ENCODE assay signal across 1 cellular context in the genomic region with DNA sequence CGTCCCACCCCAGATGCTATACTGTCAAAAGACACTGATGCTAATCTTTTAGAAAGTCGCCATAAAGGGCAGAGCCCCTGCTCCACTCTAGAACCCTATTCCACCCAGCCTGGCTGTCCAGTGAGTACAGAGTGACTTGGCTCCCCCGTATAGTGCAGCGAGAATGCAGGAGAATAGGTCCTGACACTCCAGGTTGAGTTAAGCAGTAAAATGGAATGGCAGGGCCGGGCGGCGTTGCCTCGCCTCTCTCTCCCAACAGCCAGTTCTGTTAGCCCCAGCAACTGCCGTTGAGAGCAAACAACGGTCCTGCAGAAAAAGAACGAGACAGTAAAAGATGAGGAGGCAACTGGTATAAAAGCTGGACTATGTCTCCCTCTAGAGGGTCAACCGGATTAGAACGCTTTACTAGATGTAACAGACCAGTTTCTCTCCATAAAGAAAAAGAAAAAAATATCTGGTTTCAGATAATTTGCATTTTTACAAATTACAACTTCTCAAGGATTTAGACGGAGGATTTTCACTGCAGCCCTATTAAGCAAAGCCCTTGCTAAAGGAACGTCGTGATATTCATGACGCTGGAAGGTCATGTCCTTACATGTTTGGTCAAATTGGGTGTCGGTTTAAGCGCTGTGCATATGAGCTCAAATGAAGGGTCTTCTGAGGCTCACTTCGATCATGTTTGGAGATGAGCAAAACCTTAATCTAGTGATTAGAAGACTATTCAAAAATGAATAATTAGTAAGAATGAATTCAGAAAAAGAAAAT.
TF ChIP-seq lines count a peak whose summit lies in the region.

No MANE protein-coding gene starts in this region.

TF ChIP-seq in HEK293, 187 proteins besides CTCF, POLR2A, EP300 and RAD21 (continued from another document):
- TF ChIP-seq SP7 (tag by site-specific recombination; IDR thresholded peaks at IDR 0.05) (no peak), SETDB1 (IDR thresholded peaks at IDR 0.05; ENCODE audit: insufficient read length, low read length) (no peak), ZNF341 (tag by site-specific recombination; IDR thresholded peaks at IDR 0.05; ENCODE audit: low read depth) (peak; percentile 81; the same call in 1 of the 2 replicates), ZNF660 (tag by site-specific recombination; IDR thresholded peaks at IDR 0.05) (peak; percentile 82), ZNF239 (tag by site-specific recombination; IDR thresholded peaks at IDR 0.05) (no peak), ZBTB17 (tag by site-specific recombination; IDR thresholded peaks at IDR 0.05) (peak; percentile 72), SP2 (tag by site-specific recombination; IDR thresholded peaks at IDR 0.05) (no peak), ZNF747 (tag by site-specific recombination; IDR thresholded peaks at IDR 0.05) (no peak), KLF8 (tag by site-specific recombination; IDR thresholded peaks at IDR 0.05) (no peak), ZNF335 (tag by site-specific recombination; conservative IDR thresholded peaks at IDR 0.05) (no peak), IKZF3 (tag by site-specific recombination; IDR thresholded peaks at IDR 0.05) (no peak), ZXDB (tag by site-specific recombination; IDR thresholded peaks at IDR 0.05) (0 out of 2 replicates have a peak, but pooled peaks have one; percentile 34), ZNF621 (tag by site-specific recombination; IDR thresholded peaks at IDR 0.05) (no peak), KLF10 (tag by site-specific recombination; IDR thresholded peaks at IDR 0.05) (no peak), ZNF521 (tag by site-specific recombination; IDR thresholded peaks at IDR 0.05) (no peak), ZNF776 (tag by site-specific recombination; IDR thresholded peaks at IDR 0.05; ENCODE audit: borderline replicate concordance) (no peak), OVOL3 (tag by site-specific recombination; IDR thresholded peaks at IDR 0.05) (no peak)
- TF ChIP-seq, protein P1, sequence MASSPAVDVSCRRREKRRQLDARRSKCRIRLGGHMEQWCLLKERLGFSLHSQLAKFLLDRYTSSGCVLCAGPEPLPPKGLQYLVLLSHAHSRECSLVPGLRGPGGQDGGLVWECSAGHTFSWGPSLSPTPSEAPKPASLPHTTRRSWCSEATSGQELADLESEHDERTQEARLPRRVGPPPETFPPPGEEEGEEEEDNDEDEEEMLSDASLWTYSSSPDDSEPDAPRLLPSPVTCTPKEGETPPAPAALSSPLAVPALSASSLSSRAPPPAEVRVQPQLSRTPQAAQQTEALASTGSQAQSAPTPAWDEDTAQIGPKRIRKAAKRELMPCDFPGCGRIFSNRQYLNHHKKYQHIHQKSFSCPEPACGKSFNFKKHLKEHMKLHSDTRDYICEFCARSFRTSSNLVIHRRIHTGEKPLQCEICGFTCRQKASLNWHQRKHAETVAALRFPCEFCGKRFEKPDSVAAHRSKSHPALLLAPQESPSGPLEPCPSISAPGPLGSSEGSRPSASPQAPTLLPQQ (tag by site-specific recombination; IDR thresholded peaks at IDR 0.05) = no peak
